In the genomic region with DNA sequence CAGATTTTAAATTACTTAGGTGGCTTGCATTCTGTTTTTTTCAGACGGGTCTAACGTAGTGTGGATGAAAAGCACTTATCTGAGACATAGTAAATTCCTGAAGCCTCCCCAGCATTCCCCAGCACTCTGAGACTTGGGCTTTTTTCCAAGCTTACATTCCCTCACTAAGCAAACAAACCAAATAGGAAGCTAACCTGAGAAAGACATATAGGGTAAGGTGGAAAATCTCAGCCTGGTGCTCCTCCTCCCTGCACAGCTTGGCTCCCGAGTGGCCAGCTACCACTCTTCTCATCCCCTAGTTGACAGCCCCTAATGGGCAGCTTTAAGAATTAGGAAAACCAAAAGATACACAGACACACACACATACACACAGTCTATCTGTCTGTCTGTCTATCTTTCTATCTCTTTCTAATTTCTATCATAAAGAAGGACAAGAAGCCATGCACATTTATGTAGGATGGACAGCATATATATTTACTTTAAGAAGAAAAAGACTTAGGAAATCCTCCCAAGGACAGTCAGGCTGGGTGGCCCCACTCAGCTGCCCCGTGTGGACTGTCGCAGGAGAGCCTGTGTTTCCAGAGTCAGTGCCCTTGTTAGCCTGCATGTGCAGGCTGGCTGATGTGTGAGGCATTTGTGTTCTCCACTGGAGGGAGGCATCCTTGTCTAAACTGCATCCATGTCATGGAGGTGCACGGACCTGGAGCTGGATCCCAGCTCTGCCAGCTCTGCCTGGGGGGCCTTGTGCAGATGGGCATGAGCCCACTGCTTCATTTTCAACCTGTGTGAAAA, we compare ENCODE assay signal across 15 cellular contexts. TPM values are rescaled to one million over a fixed set of nuclear protein-coding genes. Genes with fewer than 3 reads are reported as not detected.
A peak's percentile ranks its signal among the peaks of the same experiment; 100 is the strongest.
DNase-seq lines count a peak whose midpoint lies in the region; ATAC-seq and TF ChIP-seq lines count a peak whose summit lies in the region.
"Had no signal": no experiment of that assay in that cellular context is flagged by ENCODE, and none has a peak within 500 bp of the region (broad histone marks: within the 10 kb centered on the region; RNA-seq: fewer than 3 reads in every experiment).

No MANE protein-coding gene starts in this region.

- peak overlapping the region; percentile 26; the same call in 1 of the 2 replicates for H3K23ac ChIP-seq in IMR-90 (ENCODE audit: low read depth, low read length)

- peak overlapping the region in 5 of 8 donors; percentile 1 to 84 (median 68) for H3K27ac Mint-ChIP-seq in CD8-positive, alpha-beta memory T cell
- H3K27ac Mint-ChIP-seq: neural progenitor cell had no signal

- H2BK15ac ChIP-seq in IMR-90 (ENCODE audit: low read depth, low read length) = no peak overlapping the region

- no peak overlapping the region for H2BK5ac ChIP-seq in IMR-90 (ENCODE audit: low read depth, low read length, poor library complexity, severe bottlenecking)

- peaks cover 0 to 86% (median 14%) of the 10 kb centered on the region in 3 donors for H3K36me3 Mint-ChIP-seq in CD8-positive, alpha-beta memory T cell

- H3K9me3 ChIP-seq in CD8-positive, alpha-beta memory T cell (ENCODE audit: low read length) = no peaks in the 10 kb centered on the region
- no peaks in the 10 kb centered on the region for H3K9me3 ChIP-seq in IMR-90 (ENCODE audit: control insufficient read depth, insufficient read depth, low read length)
- no peaks in the 10 kb centered on the region for H3K9me3 ChIP-seq in esophagus muscularis mucosa
- H3K9me3 ChIP-seq: SJCRH30 had no signal

- intact Hi-C loops in IMR-90 (cut with micrococcal nuclease) (no loop called here), esophagus muscularis mucosa (cut with DNase I) (no loop called here)

- TF ChIP-seq POLR2A in IMR-90 (IDR thresholded peaks at IDR 0.05; ENCODE audit: low read depth, low read length) = no peak
- TF ChIP-seq POLR2A in esophagus muscularis mucosa (IDR thresholded peaks at IDR 0.05; ENCODE audit: low read depth) = no peak

- H3K27me3 Mint-ChIP-seq in CD8-positive, alpha-beta memory T cell = peaks cover 0 to 1% of the 10 kb centered on the region in 2 donors

- no peaks in the 10 kb centered on the region for H3K9me3 Mint-ChIP-seq in CD8-positive, alpha-beta memory T cell
- H3K9me3 Mint-ChIP-seq: neural progenitor cell had no signal

- H3K36me3 ChIP-seq in CD8-positive, alpha-beta memory T cell (ENCODE audit: insufficient read depth, low read length) = peaks cover 26% of the 10 kb centered on the region
- H3K36me3 ChIP-seq in IMR-90 (ENCODE audit: control insufficient read depth, insufficient read depth, low read length) (peaks cover 23% of the 10 kb centered on the region), esophagus muscularis mucosa (peaks cover 25 to 66% (median 51%) of the 10 kb centered on the region in 4 donors)
- H3K36me3 ChIP-seq: neural progenitor cell had no signal

- H3K9ac ChIP-seq in IMR-90 (ENCODE audit: low read depth, low read length) = no peak overlapping the region
- H3K9ac ChIP-seq: neural progenitor cell had no signal

- no peak overlapping the region for H4K91ac ChIP-seq in IMR-90 (ENCODE audit: insufficient read depth, low read depth, low read length)

- in situ Hi-C loops in IMR-90 (cut with MboI; ENCODE audit: low sequenced_read_pairs) = no loop called here

- H3K56ac ChIP-seq in IMR-90 (ENCODE audit: extremely low read depth, insufficient read depth, low read length) = no peak overlapping the region

- dilution Hi-C loops in IMR-90 (cut with HindIII; ENCODE audit: low sequenced_read_pairs, unreplicated experiment) = no loop called here

- peaks cover 12% of the 10 kb centered on the region; the same call in 1 of the 2 replicates for H3K9me1 ChIP-seq in IMR-90 (ENCODE audit: insufficient read depth, low read length)

- TF ChIP-seq CTCF in IMR-90 (conservative IDR thresholded peaks at IDR 0.05; ENCODE audit: low read depth, low read length) = no peak
- no peak for TF ChIP-seq CTCF in esophagus muscularis mucosa (IDR thresholded peaks at IDR 0.05)

- no peak overlapping the region for H3K4me3 ChIP-seq in CD8-positive, alpha-beta memory T cell (ENCODE audit: low read length)
- H3K4me3 ChIP-seq in IMR-90 (ENCODE audit: insufficient read depth, low read depth, low read length) (no peak overlapping the region), esophagus muscularis mucosa (no peak overlapping the region)
- H3K4me3 ChIP-seq: neural progenitor cell, SJCRH30 had no signal

- H3K4me1 ChIP-seq in CD8-positive, alpha-beta memory T cell (ENCODE audit: insufficient read depth, low read length) = peaks cover 24% of the 10 kb centered on the region
- peaks cover 8% of the 10 kb centered on the region; the same call in 1 of the 2 replicates for H3K4me1 ChIP-seq in IMR-90 (ENCODE audit: control insufficient read depth, insufficient read depth, low read length)
- H3K4me1 ChIP-seq in esophagus muscularis mucosa = peaks cover 37 to 59% (median 57%) of the 10 kb centered on the region in 4 donors
- H3K4me1 ChIP-seq: SJCRH30 had no signal

- POLR2A ChIA-PET in CD8-positive, alpha-beta memory T cell (lab: Charles Lee) = no interaction called here
- POLR2A ChIA-PET in IMR-90 (lab: Charles Lee; ENCODE audit: unreplicated experiment) = no interaction called here

- no peak overlapping the region for H2AFZ ChIP-seq in IMR-90 (replicated peaks; ENCODE audit: low read length, poor library complexity)
- H2AFZ ChIP-seq: neural progenitor cell had no signal

- H4K8ac ChIP-seq in IMR-90 (ENCODE audit: low read depth in 2 of 2, low read length in 2 of 2) = no peak overlapping the region

- no peak for TF ChIP-seq RAD21 in IMR-90 (IDR thresholded peaks at IDR 0.05; ENCODE audit: low read length)

- no peak overlapping the region for H3K18ac ChIP-seq in IMR-90 (ENCODE audit: low read depth, low read length)

- no peak for TF ChIP-seq EP300 in esophagus muscularis mucosa (IDR thresholded peaks at IDR 0.05)

- H3K27ac ChIP-seq in CD8-positive, alpha-beta memory T cell (ENCODE audit: low read depth, low read length) = no peak overlapping the region
- no peak overlapping the region for H3K27ac ChIP-seq in IMR-90 (ENCODE audit: insufficient read depth, low read length)
- H3K27ac ChIP-seq in esophagus muscularis mucosa (replicated peaks in 1 of 4) = peak overlapping the region; percentile 48 to 64 (median 63)
- H3K27ac ChIP-seq: epithelial cell of prostate, neural progenitor cell, SJCRH30 had no signal

- no peak for DNase-seq in CD8-positive, alpha-beta memory T cell
- DNase-seq in IMR-90 (peak; percentile 83), esophagus muscularis mucosa (ENCODE audit: extremely low spot score) (no peak), non-pigmented ciliary epithelial cell (ENCODE audit: low read depth) (peak; percentile 49), putamen (ENCODE audit: low spot score) (no peak), mucosa of gallbladder (ENCODE audit: low spot score) (no peak)
- DNase-seq: COR-L47; hypothalamus; MV-4-11; NCI-H2171; SJCRH30; stimulated activated naive CD8-positive, alpha-beta T cell treated with anti-CD3 and anti-CD28 coated beads, Interleukin-15, Interleukin-2, amounts not matched to agents 100 U/mL and 50 U/mL, for 24 hours had no signal

- CTCF ChIA-PET in CD8-positive, alpha-beta memory T cell (lab: Charles Lee) = interaction anchor here (0.9 to 1.1 kb wide), 2 partner anchors 48 to 222 kb away, joined by 3 read pairs; no protein-coding TSS in a partner anchor
- CTCF ChIA-PET in IMR-90 (lab: Yijun Ruan, JAX) = interaction anchor here (1.0 to 1.2 kb wide), 4 partner anchors 9 to 127 kb away, joined by 3 to 5 read pairs (median 4); a partner anchor contains a TSS

- no peak overlapping the region for H2AK9ac ChIP-seq in IMR-90 (replicated peaks; ENCODE audit: low read depth, low read length, poor library complexity)

- no peak overlapping the region for H4K5ac ChIP-seq in IMR-90 (ENCODE audit: low read depth, low read length)

- peaks cover 30 to 47% (median 31%) of the 10 kb centered on the region in 3 donors for H3K4me1 Mint-ChIP-seq in CD8-positive, alpha-beta memory T cell

- H3K4ac ChIP-seq in IMR-90 (ENCODE audit: low read depth, low read length) = no peak overlapping the region

- no peak overlapping the region for H3K4me3 Mint-ChIP-seq in CD8-positive, alpha-beta memory T cell
- H3K4me3 Mint-ChIP-seq: neural progenitor cell had no signal

- 38% methylated on average over 2 of the region's 6 CpGs; no CpG with 5 or more reads in 1 of the 2 experiments for WGBS in IMR-90 (ENCODE audit: extremely low coverage in 2 of 2, insufficient read length in 1 of 2), 2 experiments
- 51% methylated on average over 6 of the region's 6 CpGs for WGBS in esophagus muscularis mucosa

- peaks cover 16 to 44% of the 10 kb centered on the region in 2 experiments for H3K79me1 ChIP-seq in IMR-90 (ENCODE audit: low read depth in 1 of 2, low read length in 2 of 2)

- ATAC-seq in IMR-90 (ENCODE audit: low read depth) (peak; percentile 93), GM18520 (IDR thresholded peaks at IDR 0.05; ENCODE audit: unreplicated experiment) (no peak)
- ATAC-seq: stimulated activated naive CD8-positive, alpha-beta T cell treated with anti-CD3 and anti-CD28 coated beads, Interleukin-15, Interleukin-2, amounts not matched to agents 100 U/mL and 50 U/mL, for 24 hours had no signal

- 0 out of 2 replicates have a peak overlapping the region, but pooled peaks have one; percentile 1 for H2AK5ac ChIP-seq in IMR-90 (ENCODE audit: low read depth, low read length)

- no TSS peak for BruUV-seq in IMR-90 (replicated peaks; lab: Mats Ljungman, UMichigan)

- peaks cover 37% of the 10 kb centered on the region for H4K20me1 ChIP-seq in IMR-90 (ENCODE audit: insufficient read depth, low read length)

- H3K4me2 ChIP-seq in IMR-90 (ENCODE audit: low read depth, low read length) = no peak overlapping the region
- H3K4me2 ChIP-seq: neural progenitor cell had no signal

- H2BK120ac ChIP-seq in IMR-90 (ENCODE audit: low read depth, low read length) = no peak overlapping the region

- no peak overlapping the region for H3K14ac ChIP-seq in IMR-90 (replicated peaks; ENCODE audit: low read depth, low read length)

- H3K27me3 ChIP-seq in CD8-positive, alpha-beta memory T cell (ENCODE audit: insufficient read depth, low read length, poor library complexity, severe bottlenecking) = no peaks in the 10 kb centered on the region
- H3K27me3 ChIP-seq in IMR-90 (ENCODE audit: control insufficient read depth, insufficient read depth, low read length) = no peaks in the 10 kb centered on the region
- no peaks in the 10 kb centered on the region for H3K27me3 ChIP-seq in esophagus muscularis mucosa
- H3K27me3 ChIP-seq: neural progenitor cell, SJCRH30 had no signal

- no peak overlapping the region for H2BK20ac ChIP-seq in IMR-90 (ENCODE audit: low read depth, low read length)

RNA-seq across cellular contexts. Expression of a gene that starts 8.2 kb away (rescaled TPM):
- 10 to 100 TPM; 32.6 to 36.6 TPM for total RNA-seq in CD8-positive, alpha-beta memory T cell
- 13.0 TPM for polyA plus RNA-seq in CD8-positive, alpha-beta memory T cell
- total RNA-seq in IMR-90 (2012; rRNA removed) (2.2 and 2.3 TPM in 2 replicates), esophagus muscularis mucosa (10 to 100 TPM; 11.8 to 30.3 (median 22.1) TPM), mucosa of gallbladder (65.2 TPM)
- polyA plus RNA-seq in IMR-90 (2012; rRNA removed) = 6.1 and 6.3 TPM in 2 replicates
- polyA plus RNA-seq in IMR-90 (2012; cell fraction: cytosol; rRNA removed) = 4.7 and 6.3 TPM in 2 replicates
- polyA plus RNA-seq in IMR-90 (2012; cell fraction: nucleus; rRNA removed; ENCODE audit: low replicate concordance) = 7.9 and 10.3 TPM in 2 replicates

RNA-seq across cellular contexts. Expression of a gene that starts 19.5 kb away (rescaled TPM):
- total RNA-seq in CD8-positive, alpha-beta memory T cell = 1 to 10 TPM; 3.8 to 3.9 TPM
- polyA plus RNA-seq in CD8-positive, alpha-beta memory T cell = 0.47 TPM
- total RNA-seq in IMR-90 (2012; rRNA removed) (0.54 and 0.83 TPM in 2 replicates), esophagus muscularis mucosa (1 to 10 TPM; 2.2 to 6.0 (median 4.2) TPM), mucosa of gallbladder (6.9 TPM)
- 1.5 and 1.6 TPM in 2 replicates for polyA plus RNA-seq in IMR-90 (2012; rRNA removed)
- 0.19 and 0.77 TPM in 2 replicates for polyA plus RNA-seq in IMR-90 (2012; cell fraction: cytosol; rRNA removed)
- 9.2 and 17.0 TPM in 2 replicates for polyA plus RNA-seq in IMR-90 (2012; cell fraction: nucleus; rRNA removed; ENCODE audit: low replicate concordance)

RNA-seq across cellular contexts. Expression of a gene that starts 33.5 kb away (rescaled TPM):
- total RNA-seq in CD8-positive, alpha-beta memory T cell = 10 to 100 TPM; 30.9 to 32.2 TPM
- 29.6 TPM for polyA plus RNA-seq in CD8-positive, alpha-beta memory T cell
- total RNA-seq in IMR-90 (2012; rRNA removed) (12.5 and 13.6 TPM in 2 replicates), esophagus muscularis mucosa (10 to 100 TPM; 12.4 to 17.2 (median 14.7) TPM), mucosa of gallbladder (19.1 TPM)
- 15.9 and 17.0 TPM in 2 replicates for polyA plus RNA-seq in IMR-90 (2012; rRNA removed)
- 13.1 and 24.9 TPM in 2 replicates for polyA plus RNA-seq in IMR-90 (2012; cell fraction: cytosol; rRNA removed)
- 13.0 and 25.7 TPM in 2 replicates for polyA plus RNA-seq in IMR-90 (2012; cell fraction: nucleus; rRNA removed; ENCODE audit: low replicate concordance)

RNA-seq across cellular contexts. Expression of a gene that starts 45.6 kb away (rescaled TPM):
- 10 to 100 TPM; 16.6 to 18.7 TPM for total RNA-seq in CD8-positive, alpha-beta memory T cell
- polyA plus RNA-seq in CD8-positive, alpha-beta memory T cell = 7.1 TPM
- 13.3 and 15.8 TPM in 2 replicates for total RNA-seq in IMR-90 (2012; rRNA removed)
- 24.3 and 25.5 TPM in 2 replicates for polyA plus RNA-seq in IMR-90 (2012; rRNA removed)
- 15.1 and 22.2 TPM in 2 replicates for polyA plus RNA-seq in IMR-90 (2012; cell fraction: cytosol; rRNA removed)
- 38.1 and 86.4 TPM in 2 replicates for polyA plus RNA-seq in IMR-90 (2012; cell fraction: nucleus; rRNA removed; ENCODE audit: low replicate concordance)
- 10 to 100 TPM; 54.4 to 82.7 (median 75.4) TPM for total RNA-seq in esophagus muscularis mucosa
- total RNA-seq in mucosa of gallbladder = 42.3 TPM

Comparison
In these comparisons a context has a peak if more than half of its experiments do, and no peak if none do; other contexts are left out.
1. DNase-seq: peak in IMR-90 (single experiment) and non-pigmented ciliary epithelial cell (single experiment); none in CD8-positive, alpha-beta memory T cell (0 of 5), esophagus muscularis mucosa (single experiment), putamen (single experiment) and mucosa of gallbladder (single experiment).
2. H3K27ac ChIP-seq: peak in esophagus muscularis mucosa (4 of 4); none in CD8-positive, alpha-beta memory T cell (single experiment) and IMR-90 (single experiment).